In genomic region chr15:82792068-82792467, GRCh38 we compare ENCODE assay signal across 1 cellular context.
TF ChIP-seq lines count a peak whose summit lies in the region.

No MANE protein-coding gene starts in this region.

TF ChIP-seq in SK-N-SH, 30 proteins besides CTCF, POLR2A, EP300 and RAD21 (continued from another document):
- TF ChIP-seq REST (IDR thresholded peaks at IDR 0.05; ENCODE audit: low read depth, low read length) (no peak), CHD2 (IDR thresholded peaks at IDR 0.05; ENCODE audit: low read length, partially characterized antibody) (no peak), GATA2 (CRISPR knock-in tag; IDR thresholded peaks at IDR 0.05) (no peak), TEAD4 (IDR thresholded peaks at IDR 0.05; ENCODE audit: borderline replicate concordance, insufficient read depth) (no peak), NRF1 (IDR thresholded peaks at IDR 0.05; ENCODE audit: low read depth, low read length) (no peak), SMC3 (IDR thresholded peaks at IDR 0.05; ENCODE audit: low read depth, low read length) (no peak), SIN3A (IDR thresholded peaks at IDR 0.05; ENCODE audit: borderline replicate concordance, low read depth, low read length) (no peak), FOXJ3 (CRISPR knock-in tag; IDR thresholded peaks at IDR 0.05) (no peak), RFX5 (IDR thresholded peaks at IDR 0.05; ENCODE audit: low read length) (no peak), MXI1 (IDR thresholded peaks at IDR 0.05; ENCODE audit: low read depth, low read length) (no peak), IRF3 (IDR thresholded peaks at IDR 0.05; ENCODE audit: low read depth, low read length) (no peak), YY1 (IDR thresholded peaks at IDR 0.05; ENCODE audit: low read depth) (no peak)
- TF ChIP-seq, protein P1, sequence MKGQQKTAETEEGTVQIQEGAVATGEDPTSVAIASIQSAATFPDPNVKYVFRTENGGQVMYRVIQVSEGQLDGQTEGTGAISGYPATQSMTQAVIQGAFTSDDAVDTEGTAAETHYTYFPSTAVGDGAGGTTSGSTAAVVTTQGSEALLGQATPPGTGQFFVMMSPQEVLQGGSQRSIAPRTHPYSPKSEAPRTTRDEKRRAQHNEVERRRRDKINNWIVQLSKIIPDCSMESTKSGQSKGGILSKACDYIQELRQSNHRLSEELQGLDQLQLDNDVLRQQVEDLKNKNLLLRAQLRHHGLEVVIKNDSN (IDR thresholded peaks at IDR 0.05; ENCODE audit: borderline replicate concordance, low read depth), result no peak
- TF ChIP-seq, protein P2, sequence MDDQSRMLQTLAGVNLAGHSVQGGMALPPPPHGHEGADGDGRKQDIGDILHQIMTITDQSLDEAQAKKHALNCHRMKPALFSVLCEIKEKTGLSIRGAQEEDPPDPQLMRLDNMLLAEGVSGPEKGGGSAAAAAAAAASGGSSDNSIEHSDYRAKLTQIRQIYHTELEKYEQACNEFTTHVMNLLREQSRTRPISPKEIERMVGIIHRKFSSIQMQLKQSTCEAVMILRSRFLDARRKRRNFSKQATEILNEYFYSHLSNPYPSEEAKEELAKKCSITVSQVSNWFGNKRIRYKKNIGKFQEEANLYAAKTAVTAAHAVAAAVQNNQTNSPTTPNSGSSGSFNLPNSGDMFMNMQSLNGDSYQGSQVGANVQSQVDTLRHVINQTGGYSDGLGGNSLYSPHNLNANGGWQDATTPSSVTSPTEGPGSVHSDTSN (IDR thresholded peaks at IDR 0.05), result no peak
- TF ChIP-seq, protein P3, sequence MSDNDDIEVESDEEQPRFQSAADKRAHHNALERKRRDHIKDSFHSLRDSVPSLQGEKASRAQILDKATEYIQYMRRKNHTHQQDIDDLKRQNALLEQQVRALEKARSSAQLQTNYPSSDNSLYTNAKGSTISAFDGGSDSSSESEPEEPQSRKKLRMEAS (IDR thresholded peaks at IDR 0.05; ENCODE audit: low read depth), result no peak
